Comparison of ENCODE assay signal across 1 cellular context in the genomic region with DNA sequence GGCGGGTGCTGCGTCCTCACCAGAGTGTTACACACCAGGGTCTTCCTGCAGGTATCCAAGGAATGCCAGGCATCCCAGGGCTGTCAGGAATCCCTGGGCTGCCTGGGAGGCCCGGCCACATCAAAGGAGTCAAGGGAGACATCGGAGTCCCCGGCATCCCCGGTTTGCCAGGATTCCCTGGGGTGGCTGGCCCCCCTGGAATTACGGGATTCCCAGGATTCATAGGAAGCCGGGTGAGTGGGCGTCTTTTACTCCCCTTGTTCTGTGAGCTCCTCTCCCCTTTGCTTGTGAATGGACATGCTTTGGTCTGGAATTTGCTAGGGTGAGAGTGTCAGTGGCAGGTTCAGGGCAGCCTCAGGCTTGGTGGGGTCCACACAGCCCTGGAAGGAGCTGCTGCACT.
A peak's percentile ranks its signal among the peaks of the same experiment; 100 is the strongest.
TF ChIP-seq lines count a peak whose summit lies in the region.

No MANE protein-coding gene starts in this region.

TF ChIP-seq in GM23338, 12 proteins besides CTCF, POLR2A, EP300 and RAD21 (continued from another document):
- TF ChIP-seq, protein P1, sequence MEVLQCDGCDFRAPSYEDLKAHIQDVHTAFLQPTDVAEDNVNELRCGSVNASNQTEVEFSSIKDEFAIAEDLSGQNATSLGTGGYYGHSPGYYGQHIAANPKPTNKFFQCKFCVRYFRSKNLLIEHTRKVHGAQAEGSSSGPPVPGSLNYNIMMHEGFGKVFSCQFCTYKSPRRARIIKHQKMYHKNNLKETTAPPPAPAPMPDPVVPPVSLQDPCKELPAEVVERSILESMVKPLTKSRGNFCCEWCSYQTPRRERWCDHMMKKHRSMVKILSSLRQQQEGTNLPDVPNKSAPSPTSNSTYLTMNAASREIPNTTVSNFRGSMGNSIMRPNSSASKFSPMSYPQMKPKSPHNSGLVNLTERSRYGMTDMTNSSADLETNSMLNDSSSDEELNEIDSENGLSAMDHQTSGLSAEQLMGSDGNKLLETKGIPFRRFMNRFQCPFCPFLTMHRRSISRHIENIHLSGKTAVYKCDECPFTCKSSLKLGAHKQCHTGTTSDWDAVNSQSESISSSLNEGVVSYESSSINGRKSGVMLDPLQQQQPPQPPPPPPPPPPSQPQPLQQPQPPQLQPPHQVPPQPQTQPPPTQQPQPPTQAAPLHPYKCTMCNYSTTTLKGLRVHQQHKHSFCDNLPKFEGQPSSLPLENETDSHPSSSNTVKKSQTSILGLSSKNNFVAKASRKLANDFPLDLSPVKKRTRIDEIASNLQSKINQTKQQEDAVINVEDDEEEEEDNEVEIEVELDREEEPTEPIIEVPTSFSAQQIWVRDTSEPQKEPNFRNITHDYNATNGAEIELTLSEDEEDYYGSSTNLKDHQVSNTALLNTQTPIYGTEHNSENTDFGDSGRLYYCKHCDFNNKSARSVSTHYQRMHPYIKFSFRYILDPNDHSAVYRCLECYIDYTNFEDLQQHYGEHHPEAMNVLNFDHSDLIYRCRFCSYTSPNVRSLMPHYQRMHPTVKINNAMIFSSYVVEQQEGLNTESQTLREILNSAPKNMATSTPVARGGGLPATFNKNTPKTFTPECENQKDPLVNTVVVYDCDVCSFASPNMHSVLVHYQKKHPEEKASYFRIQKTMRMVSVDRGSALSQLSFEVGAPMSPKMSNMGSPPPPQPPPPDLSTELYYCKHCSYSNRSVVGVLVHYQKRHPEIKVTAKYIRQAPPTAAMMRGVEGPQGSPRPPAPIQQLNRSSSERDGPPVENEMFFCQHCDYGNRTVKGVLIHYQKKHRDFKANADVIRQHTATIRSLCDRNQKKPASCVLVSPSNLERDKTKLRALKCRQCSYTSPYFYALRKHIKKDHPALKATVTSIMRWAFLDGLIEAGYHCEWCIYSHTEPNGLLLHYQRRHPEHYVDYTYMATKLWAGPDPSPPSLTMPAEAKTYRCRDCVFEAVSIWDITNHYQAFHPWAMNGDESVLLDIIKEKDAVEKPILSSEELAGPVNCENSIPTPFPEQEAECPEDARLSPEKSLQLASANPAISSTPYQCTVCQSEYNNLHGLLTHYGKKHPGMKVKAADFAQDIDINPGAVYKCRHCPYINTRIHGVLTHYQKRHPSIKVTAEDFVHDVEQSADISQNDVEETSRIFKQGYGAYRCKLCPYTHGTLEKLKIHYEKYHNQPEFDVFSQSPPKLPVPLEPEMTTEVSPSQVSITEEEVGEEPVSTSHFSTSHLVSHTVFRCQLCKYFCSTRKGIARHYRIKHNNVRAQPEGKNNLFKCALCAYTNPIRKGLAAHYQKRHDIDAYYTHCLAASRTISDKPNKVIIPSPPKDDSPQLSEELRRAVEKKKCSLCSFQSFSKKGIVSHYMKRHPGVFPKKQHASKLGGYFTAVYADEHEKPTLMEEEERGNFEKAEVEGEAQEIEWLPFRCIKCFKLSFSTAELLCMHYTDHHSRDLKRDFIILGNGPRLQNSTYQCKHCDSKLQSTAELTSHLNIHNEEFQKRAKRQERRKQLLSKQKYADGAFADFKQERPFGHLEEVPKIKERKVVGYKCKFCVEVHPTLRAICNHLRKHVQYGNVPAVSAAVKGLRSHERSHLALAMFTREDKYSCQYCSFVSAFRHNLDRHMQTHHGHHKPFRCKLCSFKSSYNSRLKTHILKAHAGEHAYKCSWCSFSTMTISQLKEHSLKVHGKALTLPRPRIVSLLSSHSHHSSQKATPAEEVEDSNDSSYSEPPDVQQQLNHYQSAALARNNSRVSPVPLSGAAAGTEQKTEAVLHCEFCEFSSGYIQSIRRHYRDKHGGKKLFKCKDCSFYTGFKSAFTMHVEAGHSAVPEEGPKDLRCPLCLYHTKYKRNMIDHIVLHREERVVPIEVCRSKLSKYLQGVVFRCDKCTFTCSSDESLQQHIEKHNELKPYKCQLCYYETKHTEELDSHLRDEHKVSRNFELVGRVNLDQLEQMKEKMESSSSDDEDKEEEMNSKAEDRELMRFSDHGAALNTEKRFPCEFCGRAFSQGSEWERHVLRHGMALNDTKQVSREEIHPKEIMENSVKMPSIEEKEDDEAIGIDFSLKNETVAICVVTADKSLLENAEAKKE (CRISPR knock-in tag; IDR thresholded peaks at IDR 0.05), result no peak
- TF ChIP-seq STAT1 (IDR thresholded peaks at IDR 0.05; ENCODE audit: unreplicated experiment) (no peak), NANOG (IDR thresholded peaks at IDR 0.05; ENCODE audit: borderline replicate concordance) (peak; percentile 57; the same call in 1 of the 2 replicates), EZH2phosphoT487 (IDR thresholded peaks at IDR 0.05; ENCODE audit: unreplicated experiment) (no peak), EZH2 (IDR thresholded peaks at IDR 0.05; ENCODE audit: low read depth, unreplicated experiment) (no peak), JUNB (IDR thresholded peaks at IDR 0.05; ENCODE audit: unreplicated experiment) (no peak), ZNF114 (CRISPR knock-in tag; IDR thresholded peaks at IDR 0.05) (no peak)
- TF ChIP-seq, protein P2, sequence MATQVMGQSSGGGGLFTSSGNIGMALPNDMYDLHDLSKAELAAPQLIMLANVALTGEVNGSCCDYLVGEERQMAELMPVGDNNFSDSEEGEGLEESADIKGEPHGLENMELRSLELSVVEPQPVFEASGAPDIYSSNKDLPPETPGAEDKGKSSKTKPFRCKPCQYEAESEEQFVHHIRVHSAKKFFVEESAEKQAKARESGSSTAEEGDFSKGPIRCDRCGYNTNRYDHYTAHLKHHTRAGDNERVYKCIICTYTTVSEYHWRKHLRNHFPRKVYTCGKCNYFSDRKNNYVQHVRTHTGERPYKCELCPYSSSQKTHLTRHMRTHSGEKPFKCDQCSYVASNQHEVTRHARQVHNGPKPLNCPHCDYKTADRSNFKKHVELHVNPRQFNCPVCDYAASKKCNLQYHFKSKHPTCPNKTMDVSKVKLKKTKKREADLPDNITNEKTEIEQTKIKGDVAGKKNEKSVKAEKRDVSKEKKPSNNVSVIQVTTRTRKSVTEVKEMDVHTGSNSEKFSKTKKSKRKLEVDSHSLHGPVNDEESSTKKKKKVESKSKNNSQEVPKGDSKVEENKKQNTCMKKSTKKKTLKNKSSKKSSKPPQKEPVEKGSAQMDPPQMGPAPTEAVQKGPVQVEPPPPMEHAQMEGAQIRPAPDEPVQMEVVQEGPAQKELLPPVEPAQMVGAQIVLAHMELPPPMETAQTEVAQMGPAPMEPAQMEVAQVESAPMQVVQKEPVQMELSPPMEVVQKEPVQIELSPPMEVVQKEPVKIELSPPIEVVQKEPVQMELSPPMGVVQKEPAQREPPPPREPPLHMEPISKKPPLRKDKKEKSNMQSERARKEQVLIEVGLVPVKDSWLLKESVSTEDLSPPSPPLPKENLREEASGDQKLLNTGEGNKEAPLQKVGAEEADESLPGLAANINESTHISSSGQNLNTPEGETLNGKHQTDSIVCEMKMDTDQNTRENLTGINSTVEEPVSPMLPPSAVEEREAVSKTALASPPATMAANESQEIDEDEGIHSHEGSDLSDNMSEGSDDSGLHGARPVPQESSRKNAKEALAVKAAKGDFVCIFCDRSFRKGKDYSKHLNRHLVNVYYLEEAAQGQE (IDR thresholded peaks at IDR 0.05; ENCODE audit: unreplicated experiment), result no peak
- TF ChIP-seq, protein P3, sequence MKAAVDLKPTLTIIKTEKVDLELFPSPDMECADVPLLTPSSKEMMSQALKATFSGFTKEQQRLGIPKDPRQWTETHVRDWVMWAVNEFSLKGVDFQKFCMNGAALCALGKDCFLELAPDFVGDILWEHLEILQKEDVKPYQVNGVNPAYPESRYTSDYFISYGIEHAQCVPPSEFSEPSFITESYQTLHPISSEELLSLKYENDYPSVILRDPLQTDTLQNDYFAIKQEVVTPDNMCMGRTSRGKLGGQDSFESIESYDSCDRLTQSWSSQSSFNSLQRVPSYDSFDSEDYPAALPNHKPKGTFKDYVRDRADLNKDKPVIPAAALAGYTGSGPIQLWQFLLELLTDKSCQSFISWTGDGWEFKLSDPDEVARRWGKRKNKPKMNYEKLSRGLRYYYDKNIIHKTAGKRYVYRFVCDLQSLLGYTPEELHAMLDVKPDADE (IDR thresholded peaks at IDR 0.05), result no peak
